ENCODE assay signal across 2 cellular contexts in the genomic region with DNA sequence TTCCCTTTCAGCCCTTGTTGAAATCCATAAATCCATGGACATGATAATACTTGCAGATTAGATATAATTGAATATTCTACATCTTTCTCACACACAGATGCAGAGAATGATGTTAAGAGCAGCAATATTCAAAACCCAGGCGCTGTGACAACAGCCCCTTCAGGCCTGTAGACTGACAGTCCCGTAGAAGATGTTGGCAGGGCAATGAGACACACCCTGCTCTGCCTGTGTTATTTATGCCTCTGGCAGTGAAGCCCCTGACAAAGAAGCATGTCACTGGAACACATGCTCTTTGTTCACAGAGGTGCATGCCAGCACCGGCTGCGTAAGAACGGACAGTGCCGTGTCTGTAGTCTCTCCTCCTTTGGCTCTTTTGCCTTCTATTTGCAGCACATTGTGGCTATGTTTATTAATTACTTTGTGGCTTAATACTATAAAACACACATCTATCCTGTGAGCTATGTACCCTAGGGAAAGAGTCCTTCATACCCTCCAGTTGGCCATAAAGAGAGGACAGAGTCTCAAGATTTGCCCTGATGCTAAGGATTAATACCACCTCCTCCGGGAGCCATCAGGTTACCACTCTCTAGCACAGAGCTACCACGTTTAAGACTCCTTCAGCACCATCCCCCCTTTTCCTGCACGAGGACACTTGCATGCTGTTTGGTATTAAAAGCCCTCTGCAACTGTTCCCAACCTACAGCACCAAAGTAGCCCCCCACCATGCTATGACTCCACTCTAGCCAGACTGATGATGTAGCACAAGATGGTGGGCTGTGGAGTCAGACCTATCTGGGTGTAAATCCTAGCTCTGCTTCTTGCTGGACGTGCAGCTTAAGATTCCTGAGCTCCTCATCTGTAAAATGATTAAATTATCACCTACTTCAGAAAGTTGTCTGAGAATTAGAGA.
TF ChIP-seq lines count a peak whose summit lies in the region.

No MANE protein-coding gene starts in this region.

TF ChIP-seq in K562, 482 proteins besides CTCF, POLR2A, EP300 and RAD21 (continues in another document):
- peak; percentile 58; the same call in 1 of the 2 replicates for TF ChIP-seq FOXK1 (CRISPR knock-in tag; IDR thresholded peaks at IDR 0.05; ENCODE audit: borderline replicate concordance)
- TF ChIP-seq, protein P1, sequence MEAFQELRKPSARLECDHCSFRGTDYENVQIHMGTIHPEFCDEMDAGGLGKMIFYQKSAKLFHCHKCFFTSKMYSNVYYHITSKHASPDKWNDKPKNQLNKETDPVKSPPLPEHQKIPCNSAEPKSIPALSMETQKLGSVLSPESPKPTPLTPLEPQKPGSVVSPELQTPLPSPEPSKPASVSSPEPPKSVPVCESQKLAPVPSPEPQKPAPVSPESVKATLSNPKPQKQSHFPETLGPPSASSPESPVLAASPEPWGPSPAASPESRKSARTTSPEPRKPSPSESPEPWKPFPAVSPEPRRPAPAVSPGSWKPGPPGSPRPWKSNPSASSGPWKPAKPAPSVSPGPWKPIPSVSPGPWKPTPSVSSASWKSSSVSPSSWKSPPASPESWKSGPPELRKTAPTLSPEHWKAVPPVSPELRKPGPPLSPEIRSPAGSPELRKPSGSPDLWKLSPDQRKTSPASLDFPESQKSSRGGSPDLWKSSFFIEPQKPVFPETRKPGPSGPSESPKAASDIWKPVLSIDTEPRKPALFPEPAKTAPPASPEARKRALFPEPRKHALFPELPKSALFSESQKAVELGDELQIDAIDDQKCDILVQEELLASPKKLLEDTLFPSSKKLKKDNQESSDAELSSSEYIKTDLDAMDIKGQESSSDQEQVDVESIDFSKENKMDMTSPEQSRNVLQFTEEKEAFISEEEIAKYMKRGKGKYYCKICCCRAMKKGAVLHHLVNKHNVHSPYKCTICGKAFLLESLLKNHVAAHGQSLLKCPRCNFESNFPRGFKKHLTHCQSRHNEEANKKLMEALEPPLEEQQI (IDR thresholded peaks at IDR 0.05), result no peak
- peak; percentile 27; the same call in 1 of the 2 replicates for TF ChIP-seq POLR2G (IDR thresholded peaks at IDR 0.05; ENCODE audit: low read depth, low read length)
- no peak for TF ChIP-seq ZBTB40 (IDR thresholded peaks at IDR 0.05)
- TF ChIP-seq ZBTB40 (CRISPR knock-in tag; IDR thresholded peaks at IDR 0.05), result no peak
- peak; percentile 16; the same call in 1 of the 2 replicates for TF ChIP-seq MYNN (IDR thresholded peaks at IDR 0.05)
- no peak for TF ChIP-seq MYNN (CRISPR knock-in tag; IDR thresholded peaks at IDR 0.05)
- TF ChIP-seq ARNT (IDR thresholded peaks at IDR 0.05), result no peak
- TF ChIP-seq CEBPG (CRISPR knock-in tag; IDR thresholded peaks at IDR 0.05), result no peak
- TF ChIP-seq CEBPG (tag; conservative IDR thresholded peaks at IDR 0.05 in 1 of 2, IDR thresholded peaks at IDR 0.05 in 1 of 2), result no peak
- TF ChIP-seq MEF2A (IDR thresholded peaks at IDR 0.05; ENCODE audit: control insufficient read depth, low read depth, low read length), result no peak
- TF ChIP-seq HIVEP1 (CRISPR knock-in tag; IDR thresholded peaks at IDR 0.05), result 0 out of 2 replicates have a peak, but pooled peaks have one; percentile 37
- peak; percentile 45; the same call in 1 of the 2 replicates for TF ChIP-seq FOXJ2 (tag; IDR thresholded peaks at IDR 0.05)

TF ChIP-seq in WTC11, 78 proteins besides CTCF, POLR2A, EP300 and RAD21:
- TF ChIP-seq ZNF425 (CRISPR knock-in tag; conservative IDR thresholded peaks at IDR 0.05) (no peak), NFATC4 (CRISPR knock-in tag; IDR thresholded peaks at IDR 0.05) (no peak), NR1H2 (CRISPR knock-in tag; IDR thresholded peaks at IDR 0.05) (no peak), ZNF263 (CRISPR knock-in tag; IDR thresholded peaks at IDR 0.05; ENCODE audit: low read depth) (no peak), ZNF416 (CRISPR knock-in tag; IDR thresholded peaks at IDR 0.05) (no peak), CDX4 (CRISPR knock-in tag; IDR thresholded peaks at IDR 0.05; ENCODE audit: borderline replicate concordance) (no peak)
